1 cellular context compared by ENCODE assay signal in genomic region chr12:109449845-109450532, GRCh38.
TF ChIP-seq lines count a peak whose summit lies in the region.

No MANE protein-coding gene starts in this region.

TF ChIP-seq in H1, 55 proteins besides CTCF, POLR2A, EP300 and RAD21 (continued from another document):
- TF ChIP-seq BRCA1 (IDR thresholded peaks at IDR 0.05; ENCODE audit: low read depth, low read length) = no peak
- no peak for TF ChIP-seq SAP30 (IDR thresholded peaks at IDR 0.05; ENCODE audit: insufficient read depth, insufficient replicate concordance, low read length)
- no peak for TF ChIP-seq SUZ12 (IDR thresholded peaks at IDR 0.05; ENCODE audit: low read length)
- TF ChIP-seq TAF1 (IDR thresholded peaks at IDR 0.05; ENCODE audit: low read depth, low read length) = no peak
- TF ChIP-seq TEAD4 (IDR thresholded peaks at IDR 0.05; ENCODE audit: low read depth, low read length) = no peak
- no peak for TF ChIP-seq ATF3 (IDR thresholded peaks at IDR 0.05; ENCODE audit: insufficient read depth, low read depth, low read length)
- TF ChIP-seq EZH2 (IDR thresholded peaks at IDR 0.05; ENCODE audit: low read depth, low read length, severe bottlenecking) = no peak
- TF ChIP-seq SP4 (IDR thresholded peaks at IDR 0.05; ENCODE audit: low read length) = no peak
- TF ChIP-seq POU5F1 (IDR thresholded peaks at IDR 0.05; ENCODE audit: low read depth, low read length) = no peak
- TF ChIP-seq, protein P1, sequence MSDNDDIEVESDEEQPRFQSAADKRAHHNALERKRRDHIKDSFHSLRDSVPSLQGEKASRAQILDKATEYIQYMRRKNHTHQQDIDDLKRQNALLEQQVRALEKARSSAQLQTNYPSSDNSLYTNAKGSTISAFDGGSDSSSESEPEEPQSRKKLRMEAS (IDR thresholded peaks at IDR 0.05) = no peak
- TF ChIP-seq RFX5 (IDR thresholded peaks at IDR 0.05; ENCODE audit: borderline replicate concordance, low read depth, low read length) = no peak
- TF ChIP-seq CHD7 (IDR thresholded peaks at IDR 0.05; ENCODE audit: insufficient replicate concordance, low read length) = no peak
- no peak for TF ChIP-seq SP1 (IDR thresholded peaks at IDR 0.05; ENCODE audit: low read depth, low read length)
- no peak for TF ChIP-seq TAF7 (optimal IDR thresholded peaks at IDR 0.05; ENCODE audit: borderline replicate concordance, low read depth, low read length)
- no peak for TF ChIP-seq RNF2 (IDR thresholded peaks at IDR 0.05; ENCODE audit: borderline replicate concordance, low read depth, low read length, missing control alignments, poor library complexity, severe bottlenecking)
- no peak for TF ChIP-seq KDM1A (IDR thresholded peaks at IDR 0.05; ENCODE audit: borderline replicate concordance, low read length)
- TF ChIP-seq HDAC6 (IDR thresholded peaks at IDR 0.05; ENCODE audit: low read depth, low read length) = no peak
